20 cellular contexts compared by ENCODE assay signal in genomic region chr20:64146301-64146935, GRCh38. TPM values are rescaled to one million over a fixed set of nuclear protein-coding genes. Genes with fewer than 3 reads are reported as not detected.
A peak's percentile ranks its signal among the peaks of the same experiment; 100 is the strongest.
DNase-seq lines count a peak whose midpoint lies in the region; ATAC-seq lines count a peak whose summit lies in the region.
"Had no signal": no experiment of that assay in that cellular context is flagged by ENCODE, and none has a peak within 500 bp of the region (broad histone marks: within the 10 kb centered on the region; RNA-seq: fewer than 3 reads in every experiment).

No MANE protein-coding gene starts in this region.

- peak; percentile 58 for DNase-seq in COLO668 (lab: John Stamatoyannopoulos, UW; ENCODE audit: unreplicated experiment)
- DNase-seq in D341Med (ENCODE audit: low spot score), result peak; percentile 87
- DNase-seq in NCI-H524 (lab: John Stamatoyannopoulos, UW), result peak; percentile 76 to 91
- peak; percentile 72 for DNase-seq in mesenteric fat pad (ENCODE audit: low spot score)
- DNase-seq in UCSD-AML1 (lab: John Stamatoyannopoulos, UW; ENCODE audit: unreplicated experiment), result no peak
- DNase-seq in kidney glomerular epithelial cell (lab: John Stamatoyannopoulos, UW), result no peak
- DNase-seq: activated CD4-positive, alpha-beta T cell treated with anti-CD3 and anti-CD28 coated beads, Interleukin-2, amount 50 U/mL, for 4 hours; activated naive CD4-positive, alpha-beta T cell treated with Interleukin-2 at 50 U/mL for 16 hours; cerebellar nuclear complex; effector CD8-positive, alpha-beta T cell; esophagus squamous epithelium; Kasumi-1; NCI-H1930; RPMI8226; stimulated activated CD4-positive, alpha-beta T cell treated with anti-CD3 and anti-CD28 coated beads, Interleukin-12 subunit alpha, Interleukin-12 subunit beta, amount 100 ng/mL, for 4 hours; T-cell had no signal

- ATAC-seq in GM21576 (IDR thresholded peaks at IDR 0.05; ENCODE audit: unreplicated experiment), result no peak
- ATAC-seq: T-cell had no signal

RNA-seq across cellular contexts. Expression of gene MYT1, which starts 17.8 kb away (rescaled TPM):
- not detected for total RNA-seq in mesenteric fat pad
- total RNA-seq: esophagus squamous epithelium had no signal

RNA-seq across cellular contexts. Expression of gene NPBWR2, which starts 39.1 kb away (rescaled TPM):
- not detected for total RNA-seq in mesenteric fat pad
- total RNA-seq: esophagus squamous epithelium, lung microvascular endothelial cell, prostate gland, T-cell, temporal lobe had no signal

Comparison
In these comparisons a context has a peak if more than half of its experiments do, and no peak if none do; other contexts are left out.
1. DNase-seq: peak in COLO668 (single experiment), D341Med (single experiment), NCI-H524 (2 of 2) and mesenteric fat pad (single experiment); none in UCSD-AML1 (single experiment) and kidney glomerular epithelial cell (single experiment).